Comparison of ENCODE assay signal across 3 cellular contexts in genomic region chr20:10288421-10288820, GRCh38.
TF ChIP-seq lines count a peak whose summit lies in the region.

No MANE protein-coding gene starts in this region.

TF ChIP-seq in SK-N-SH treated with all-trans-retinoic acid at 6 μM for 48 hours, 23 proteins besides CTCF, POLR2A, EP300 and RAD21 (continued from another document):
- TF ChIP-seq, protein P1, sequence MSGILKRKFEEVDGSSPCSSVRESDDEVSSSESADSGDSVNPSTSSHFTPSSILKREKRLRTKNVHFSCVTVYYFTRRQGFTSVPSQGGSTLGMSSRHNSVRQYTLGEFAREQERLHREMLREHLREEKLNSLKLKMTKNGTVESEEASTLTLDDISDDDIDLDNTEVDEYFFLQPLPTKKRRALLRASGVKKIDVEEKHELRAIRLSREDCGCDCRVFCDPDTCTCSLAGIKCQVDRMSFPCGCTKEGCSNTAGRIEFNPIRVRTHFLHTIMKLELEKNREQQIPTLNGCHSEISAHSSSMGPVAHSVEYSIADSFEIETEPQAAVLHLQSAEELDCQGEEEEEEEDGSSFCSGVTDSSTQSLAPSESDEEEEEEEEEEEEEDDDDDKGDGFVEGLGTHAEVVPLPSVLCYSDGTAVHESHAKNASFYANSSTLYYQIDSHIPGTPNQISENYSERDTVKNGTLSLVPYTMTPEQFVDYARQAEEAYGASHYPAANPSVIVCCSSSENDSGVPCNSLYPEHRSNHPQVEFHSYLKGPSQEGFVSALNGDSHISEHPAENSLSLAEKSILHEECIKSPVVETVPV (CRISPR knock-in tag; IDR thresholded peaks at IDR 0.05), result no peak
TF ChIP-seq in SK-N-SH treated with all-trans-retinoic acid at 6 μM for 48 hours: peak in this region for 2.

TF ChIP-seq in SK-N-SH, 30 proteins besides CTCF, POLR2A, EP300 and RAD21 (continued from another document):
- TF ChIP-seq REST (IDR thresholded peaks at IDR 0.05; ENCODE audit: low read depth, low read length) (no peak), CHD2 (IDR thresholded peaks at IDR 0.05; ENCODE audit: low read length, partially characterized antibody) (no peak), SMC3 (IDR thresholded peaks at IDR 0.05; ENCODE audit: low read depth, low read length) (no peak), MXI1 (IDR thresholded peaks at IDR 0.05; ENCODE audit: low read depth, low read length) (no peak), TEAD4 (IDR thresholded peaks at IDR 0.05; ENCODE audit: borderline replicate concordance, insufficient read depth) (no peak)
- TF ChIP-seq, protein P2, sequence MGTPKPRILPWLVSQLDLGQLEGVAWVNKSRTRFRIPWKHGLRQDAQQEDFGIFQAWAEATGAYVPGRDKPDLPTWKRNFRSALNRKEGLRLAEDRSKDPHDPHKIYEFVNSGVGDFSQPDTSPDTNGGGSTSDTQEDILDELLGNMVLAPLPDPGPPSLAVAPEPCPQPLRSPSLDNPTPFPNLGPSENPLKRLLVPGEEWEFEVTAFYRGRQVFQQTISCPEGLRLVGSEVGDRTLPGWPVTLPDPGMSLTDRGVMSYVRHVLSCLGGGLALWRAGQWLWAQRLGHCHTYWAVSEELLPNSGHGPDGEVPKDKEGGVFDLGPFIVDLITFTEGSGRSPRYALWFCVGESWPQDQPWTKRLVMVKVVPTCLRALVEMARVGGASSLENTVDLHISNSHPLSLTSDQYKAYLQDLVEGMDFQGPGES (IDR thresholded peaks at IDR 0.05; ENCODE audit: low read depth, low read length), result no peak
TF ChIP-seq in SK-N-SH: peak in this region for 0.

TF ChIP-seq in GM12878, 131 proteins besides CTCF, POLR2A, EP300 and RAD21 (continued from another document):
- TF ChIP-seq MTA2 (IDR thresholded peaks at IDR 0.05; ENCODE audit: low read depth) (peak; percentile 25; the same call in 1 of the 2 replicates), IKZF1 (conservative IDR thresholded peaks at IDR 0.05) (no peak), E2F4 (IDR thresholded peaks at IDR 0.05; ENCODE audit: low read depth, low read length) (no peak)
